8 cellular contexts compared by ENCODE assay signal in genomic region chr19:53879145-53880037, GRCh38. TPM values are rescaled to one million over a fixed set of nuclear protein-coding genes. Genes with fewer than 3 reads are reported as not detected.
DNase-seq lines count a peak whose midpoint lies in the region; ATAC-seq and TF ChIP-seq lines count a peak whose summit lies in the region.

No MANE protein-coding gene starts in this region.

- H3K4me3 Mint-ChIP-seq in T-cell = no peak overlapping the region

- peak in 1 of 2 donors; percentile 18 for TF ChIP-seq EP300 in tibial nerve (IDR thresholded peaks at IDR 0.05)

- 1% methylated on average over 24 to 51 of the region's 51 CpGs for WGBS in tibial nerve, 2 donors

- H3K27me3 ChIP-seq in left ventricle myocardium inferior (ENCODE audit: low read depth) (peaks cover 45% of the 10 kb centered on the region), tibial nerve (peaks cover 3 to 57% of the 10 kb centered on the region in 2 donors)

- H3K27me3 Mint-ChIP-seq in T-cell = peaks cover 7 to 24% of the 10 kb centered on the region in 2 donors

- H3K4me1 ChIP-seq in left ventricle myocardium inferior (peaks cover 29% of the 10 kb centered on the region), tibial nerve (peaks cover 0 to 52% (median 12%) of the 10 kb centered on the region in 4 donors)

- peaks cover 23% of the 10 kb centered on the region for H3K36me3 Mint-ChIP-seq in T-cell

- H3K27ac ChIP-seq in left ventricle myocardium inferior (replicated peaks) (no peak overlapping the region), tibial nerve (no peak overlapping the region)

- POLR2A ChIA-PET in T-cell (lab: Charles Lee) = interaction anchor here (0.5 to 1.3 kb wide), 3 partner anchors 11 to 239 kb away, joined by 3 to 5 read pairs (median 3); partner anchors contain the start of gene MYADM (in 1 of the 2)

- peak overlapping the region; percentile 60 for H3K4me3 ChIP-seq in Jurkat, Clone E6-1 (ENCODE audit: low read length)
- peak overlapping the region; percentile 76 for H3K4me3 ChIP-seq in left ventricle myocardium inferior
- peak overlapping the region; percentile 17 to 49 (median 44) for H3K4me3 ChIP-seq in tibial nerve

- CTCF ChIA-PET in T-cell (lab: Charles Lee) = interaction anchor here (0.9 kb wide), 2 partner anchors 25 to 145 kb away, joined by 3 read pairs; no protein-coding TSS in a partner anchor

- TF ChIP-seq CTCF in left ventricle myocardium inferior (IDR thresholded peaks at IDR 0.05; ENCODE audit: borderline replicate concordance) (no peak), tibial nerve (IDR thresholded peaks at IDR 0.05) (no peak)

- intact Hi-C loops in left ventricle myocardium inferior (cut with micrococcal nuclease) = loop anchor here (5.0 kb wide), 1 partner anchor 37 kb away; no protein-coding TSS in a partner anchor
- intact Hi-C loops in posterior cingulate gyrus (cut with DNase I) = no loop called here

- peak overlapping the region in 1 of 2 donors; percentile 22 for H3K27ac Mint-ChIP-seq in T-cell

- H3K9me3 ChIP-seq in left ventricle myocardium inferior (replicated peaks) (no peaks in the 10 kb centered on the region), tibial nerve (no peaks in the 10 kb centered on the region)

- peak; percentile 56 for ATAC-seq in GM21447 (IDR thresholded peaks at IDR 0.05; ENCODE audit: unreplicated experiment)
- ATAC-seq in T-cell (replicated peaks in 1 of 4) = peak; percentile 68 to 87 (median 86)

- peak; percentile 82 for DNase-seq in CMK (ENCODE audit: low read depth)
- DNase-seq in Jurkat, Clone E6-1 (ENCODE audit: low read depth, low spot score) = peak; percentile 75
- DNase-seq in T-cell = peak; percentile 54 to 85 (median 74)
- peak; percentile 29 to 97 (median 87) for DNase-seq in amygdala (lab: John Stamatoyannopoulos, UW)
- peak; percentile 94 for DNase-seq in left ventricle myocardium inferior
- peak; percentile 88 to 99 (median 96) for DNase-seq in posterior cingulate gyrus
- peak; percentile 87 to 88 for DNase-seq in tibial nerve (ENCODE audit: low spot score in 2 of 2)

- TF ChIP-seq POLR2A in tibial nerve (IDR thresholded peaks at IDR 0.05) = no peak

- peaks cover 0 to 3% (median 3%) of the 10 kb centered on the region in 3 donors for H3K9me3 Mint-ChIP-seq in T-cell

- H3K36me3 ChIP-seq in left ventricle myocardium inferior (peaks cover 21% of the 10 kb centered on the region), tibial nerve (peaks cover 0 to 26% (median 0%) of the 10 kb centered on the region in 3 donors)

- peaks cover 49 to 58% (median 57%) of the 10 kb centered on the region in 3 donors for H3K4me1 Mint-ChIP-seq in T-cell

RNA-seq across cellular contexts. Expression of gene PRKCG, which starts 2.6 kb away (rescaled TPM):
- 0.74 TPM for polyA plus RNA-seq in Jurkat, Clone E6-1 (2012; ENCODE audit: insufficient read depth, insufficient read length)
- total RNA-seq in T-cell = 1 to 10 TPM in 1 of 5 donors, under 1 TPM in 2, not detected in 2; 0.15 to 2.4 (median 0.32) TPM
- not detected for total RNA-seq in left ventricle myocardium inferior
- total RNA-seq in tibial nerve = not detected

RNA-seq across cellular contexts. Expression of gene MYADM, which starts 11.7 kb away (rescaled TPM):
- 16.6 TPM for polyA plus RNA-seq in Jurkat, Clone E6-1 (2012; ENCODE audit: insufficient read depth, insufficient read length)
- total RNA-seq in T-cell = 100 to 1,000 TPM in 2 of 5 donors, 10 to 100 TPM in 3; 49.9 to 335 (median 70.9) TPM
- total RNA-seq in left ventricle myocardium inferior = 96.0 TPM
- total RNA-seq in tibial nerve = 10 to 100 TPM; 27.3 to 37.7 (median 31.9) TPM

RNA-seq across cellular contexts. Expression of gene CACNG7, which starts 29.7 kb away (rescaled TPM):
- not detected for polyA plus RNA-seq in Jurkat, Clone E6-1 (2012; ENCODE audit: insufficient read depth, insufficient read length)
- total RNA-seq in T-cell = not detected
- total RNA-seq in left ventricle myocardium inferior = not detected
- not detected for total RNA-seq in tibial nerve

RNA-seq across cellular contexts. Expression of gene NLRP12, which starts 55.3 kb away (rescaled TPM):
- polyA plus RNA-seq in Jurkat, Clone E6-1 (2012; ENCODE audit: insufficient read depth, insufficient read length) = not detected
- total RNA-seq in T-cell (not detected), left ventricle myocardium inferior (0.22 TPM), tibial nerve (1 to 10 TPM in 2 of 4 donors, under 1 TPM in 2; 0.42 to 2.9 (median 1.2) TPM)
